Comparison of ENCODE assay signal across 8 cellular contexts in genomic region chr4:56465599-56466295, GRCh38. TPM values are rescaled to one million over a fixed set of nuclear protein-coding genes. Genes with fewer than 3 reads are reported as not detected.
DNase-seq lines count a peak whose midpoint lies in the region; ATAC-seq and TF ChIP-seq lines count a peak whose summit lies in the region.

No MANE protein-coding gene starts in this region.

- intact Hi-C loops in Right ventricle myocardium inferior (cut with DNase I), result loop anchor here (2.0 kb wide), 1 partner anchor 29 kb away; the partner anchor contains the start of gene PAICS
- intact Hi-C loops in Right ventricle myocardium superior (cut with DNase I), result no loop called here
- intact Hi-C loops in activated B cell treated with CpG ODN at 0.5 μM for 24 hours (cut with micrococcal nuclease), result loop anchor here (2.0 kb wide), 3 partner anchors 39 to 613 kb away; partner anchors contain the start of genes ARL9 and EXOC1
- intact Hi-C loops in tibial artery (cut with DNase I; ENCODE audit: low total_unique reads), result loop anchor here (2.0 to 10.0 kb wide), 2 partner anchors 31 to 51 kb away; partner anchors contain the start of gene PPAT

- no peak overlapping the region for H3K27ac ChIP-seq in tibial artery

- peaks cover 8 to 27% (median 14%) of the 10 kb centered on the region in 3 donors for H3K36me3 ChIP-seq in tibial artery

- H3K4me1 Mint-ChIP-seq in activated B cell treated with CpG ODN at 0.5 μM for 24 hours, result peaks cover 55% of the 10 kb centered on the region

- peaks cover 0 to 40% (median 24%) of the 10 kb centered on the region in 4 donors for H3K4me1 ChIP-seq in tibial artery

- no peaks in the 10 kb centered on the region for H3K9me3 Mint-ChIP-seq in activated B cell treated with CpG ODN at 0.5 μM for 24 hours

- H3K4me3 ChIP-seq in iPS-18c (ENCODE audit: insufficient read depth, low read depth, low read length) (peak overlapping the region; percentile 21; the same call in 1 of the 2 replicates), tibial artery (peak overlapping the region; percentile 78 to 99)

- H3K27me3 Mint-ChIP-seq in activated B cell treated with CpG ODN at 0.5 μM for 24 hours, result no peaks in the 10 kb centered on the region

- H3K27me3 ChIP-seq in tibial artery, result no peaks in the 10 kb centered on the region

- H3K4me3 Mint-ChIP-seq in activated B cell treated with CpG ODN at 0.5 μM for 24 hours, result peak overlapping the region; percentile 99

- no peak for ATAC-seq in Right ventricle myocardium inferior
- ATAC-seq in Right ventricle myocardium superior (ENCODE audit: poor library complexity), result no peak
- no peak for ATAC-seq in activated B cell treated with CpG ODN at 0.5 μM for 24 hours (ENCODE audit: low read depth)
- ATAC-seq in HG03439 (IDR thresholded peaks at IDR 0.05; ENCODE audit: unreplicated experiment), result no peak
- ATAC-seq in GM19035 (IDR thresholded peaks at IDR 0.05; ENCODE audit: unreplicated experiment), result no peak

- CTCF ChIA-PET in activated B cell treated with CpG ODN at 0.5 μM for 24 hours (lab: Charles Lee), result interaction anchor here (1.4 to 1.5 kb wide), 2 partner anchors 30 to 40 kb away, joined by 4 read pairs; partner anchors contain the start of genes PAICS and PPAT

- no peak overlapping the region for H3K27ac Mint-ChIP-seq in activated B cell treated with CpG ODN at 0.5 μM for 24 hours

- peaks cover 55% of the 10 kb centered on the region for H3K36me3 Mint-ChIP-seq in activated B cell treated with CpG ODN at 0.5 μM for 24 hours (ENCODE audit: low read depth)

- POLR2A ChIA-PET in activated B cell treated with CpG ODN at 0.5 μM for 24 hours (lab: Charles Lee), result interaction anchor here (0.7 to 2.0 kb wide), 6 partner anchors 28 to 919 kb away, joined by 3 to 17 read pairs (median 4); partner anchors contain the start of genes PAICS and PPAT

- DNase-seq in Right ventricle myocardium inferior (ENCODE audit: missing footprints) (peak; percentile 41), Right ventricle myocardium superior (no peak), activated B cell treated with CpG ODN at 0.5 μM for 24 hours (no peak), tibial artery (no peak)
- no peak for DNase-seq in stimulated activated CD4-positive, alpha-beta T cell treated with anti-CD3 and anti-CD28 coated beads, Interleukin-15, amount 100 ng/mL, for 24 hours

- TF ChIP-seq CTCF in activated B cell treated with CpG ODN at 0.5 μM for 24 hours (IDR thresholded peaks at IDR 0.05) (no peak), tibial artery (IDR thresholded peaks at IDR 0.05) (no peak)

- no peaks in the 10 kb centered on the region for H3K9me3 ChIP-seq in iPS-18c (ENCODE audit: control insufficient read depth, insufficient read depth, low read length)
- H3K9me3 ChIP-seq in tibial artery, result no peaks in the 10 kb centered on the region

RNA-seq across cellular contexts. Expression of gene SRP72, which starts 1.7 kb away (rescaled TPM):
- total RNA-seq in Right ventricle myocardium inferior (32.4 TPM), Right ventricle myocardium superior (30.5 TPM), activated B cell treated with CpG ODN at 0.5 μM for 24 hours (139 TPM in 2 replicates)

RNA-seq across cellular contexts. Expression of gene PAICS, which starts 29.7 kb away (rescaled TPM):
- 21.3 TPM for total RNA-seq in Right ventricle myocardium inferior
- 19.1 TPM for total RNA-seq in Right ventricle myocardium superior
- 81.8 and 85.7 TPM in 2 replicates for total RNA-seq in activated B cell treated with CpG ODN at 0.5 μM for 24 hours

RNA-seq across cellular contexts. Expression of gene PPAT, which starts 30.3 kb away (rescaled TPM):
- total RNA-seq in Right ventricle myocardium inferior, result 3.1 TPM
- total RNA-seq in Right ventricle myocardium superior, result 2.3 TPM
- 11.7 and 12.9 TPM in 2 replicates for total RNA-seq in activated B cell treated with CpG ODN at 0.5 μM for 24 hours

RNA-seq across cellular contexts. Expression of gene ARL9, which starts 39.8 kb away (rescaled TPM):
- total RNA-seq in Right ventricle myocardium inferior (not detected), Right ventricle myocardium superior (not detected), activated B cell treated with CpG ODN at 0.5 μM for 24 hours (0.22 TPM in 1 of 2 replicates, not detected in the other)
